8 cellular contexts compared by ENCODE assay signal in the genomic region with DNA sequence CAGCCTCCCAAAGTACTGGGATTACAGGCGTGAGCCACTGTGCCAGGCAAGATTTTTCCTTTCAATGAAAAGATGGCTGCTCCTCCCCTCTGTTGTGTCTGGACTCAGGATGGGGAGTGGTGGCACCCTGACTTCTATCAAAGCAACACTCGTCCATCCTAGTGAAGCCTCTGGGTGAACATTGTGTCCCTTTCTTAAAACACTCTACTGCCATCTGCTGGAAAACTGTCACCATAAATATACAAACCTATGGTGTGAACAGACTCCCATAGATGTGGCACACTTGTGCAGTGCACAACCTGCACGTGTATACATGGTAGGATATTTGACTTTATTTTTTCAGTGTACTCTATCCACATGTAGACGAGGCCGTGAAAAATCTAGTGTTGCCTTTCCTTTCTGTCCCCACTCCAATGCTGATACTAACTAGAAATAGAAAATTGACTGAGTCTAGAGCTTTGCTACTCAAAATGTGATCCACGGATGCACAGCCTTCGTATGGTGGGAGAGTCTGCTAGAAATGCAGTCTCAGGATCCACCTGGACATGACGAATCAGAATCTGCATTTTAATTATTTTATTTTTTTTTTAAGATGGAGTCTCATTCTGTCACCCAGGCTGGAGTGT. TPM values are rescaled to one million over a fixed set of nuclear protein-coding genes. Genes with fewer than 3 reads are reported as not detected.
DNase-seq lines count a peak whose midpoint lies in the region; ATAC-seq, FAIRE-seq and TF ChIP-seq lines count a peak whose summit lies in the region.

No MANE protein-coding gene starts in this region.

- ATAC-seq in HG02610 (IDR thresholded peaks at IDR 0.05; ENCODE audit: unreplicated experiment), result peak; percentile 65
- ATAC-seq in stimulated activated naive CD8-positive, alpha-beta T cell treated with anti-CD3 and anti-CD28 coated beads, Interleukin-15, Interleukin-2, amounts not matched to agents 100 U/mL and 50 U/mL, for 24 hours, result peak; percentile 85

- H3K27ac ChIP-seq in brain microvascular endothelial cell, result no peak overlapping the region

- in situ Hi-C loops in brain microvascular endothelial cell (cut with HindIII; ENCODE audit: low pct_ligation_motif_present, low sequenced_read_pairs), result loop anchor here (25.0 kb wide), 1 partner anchor 236 kb away; no protein-coding TSS in a partner anchor

- peak; percentile 48 for TF ChIP-seq CTCF in GM06990 (IDR thresholded peaks at IDR 0.05; ENCODE audit: insufficient read depth, low read length, poor library complexity, severe bottlenecking)
- peak; percentile 61 for TF ChIP-seq CTCF in brain microvascular endothelial cell (IDR thresholded peaks at IDR 0.05; ENCODE audit: low read depth, low read length, missing control alignments)

- H3K27me3 ChIP-seq in GM06990 (replicated peaks; ENCODE audit: control insufficient read depth, insufficient read depth, low read length), result no peaks in the 10 kb centered on the region
- H3K27me3 ChIP-seq in brain microvascular endothelial cell (replicated peaks), result peaks cover 3% of the 10 kb centered on the region

- H3K4me3 ChIP-seq in GM06990 (replicated peaks; ENCODE audit: low read depth, low read length) (no peak overlapping the region), brain microvascular endothelial cell (ENCODE audit: low read depth, low read length) (no peak overlapping the region)

- FAIRE-seq in islet of Langerhans (lab: Jason Lieb, UNC), result peak; percentile 93

- no peaks in the 10 kb centered on the region for H3K36me3 ChIP-seq in GM06990 (ENCODE audit: control insufficient read depth, insufficient read depth, low read length)
- no peaks in the 10 kb centered on the region for H3K36me3 ChIP-seq in brain microvascular endothelial cell (replicated peaks)

- DNase-seq in A172 (ENCODE audit: low spot score), result peak; percentile 86
- DNase-seq in GM06990 (ENCODE audit: extremely low read depth, insufficient read length), result peak; percentile 58
- DNase-seq in NCI-H1105 (lab: John Stamatoyannopoulos, UW), result peak; percentile 55
- peak; percentile 83 for DNase-seq in SHP77 treated with DMSO at 0.1 percent for 48 hours (lab: John Stamatoyannopoulos, UW)
- DNase-seq in brain microvascular endothelial cell, result peak; percentile 77
- peak; percentile 27 for DNase-seq in stimulated activated naive CD8-positive, alpha-beta T cell treated with anti-CD3 and anti-CD28 coated beads, Interleukin-15, Interleukin-2, amounts not matched to agents 100 U/mL and 50 U/mL, for 24 hours

RNA-seq across cellular contexts. Expression of gene PLCG2, which starts 55.9 kb away (rescaled TPM):
- total RNA-seq in A172 (2014; rRNA removed; shearing (Covaris generic)), result 3.8 and 3.9 TPM in 2 replicates

Comparison
In these comparisons a context has a peak if more than half of its experiments do, and no peak if none do; other contexts are left out.
1. DNase-seq: peak in every context shown above with its lines; median percentile 86 in A172; 83 in SHP77 treated with DMSO at 0.1 percent for 48 hours; 77 in brain microvascular endothelial cell; 58 in GM06990; 55 in NCI-H1105; 27 in stimulated activated naive CD8-positive, alpha-beta T cell treated with anti-CD3 and anti-CD28 coated beads, Interleukin-15, Interleukin-2, amounts not matched to agents 100 U/mL and 50 U/mL, for 24 hours.